ENCODE assay signal across 8 cellular contexts in genomic region chr11:65423516-65424199, GRCh38. TPM values are rescaled to one million over a fixed set of nuclear protein-coding genes. Genes with fewer than 3 reads are reported as not detected.
DNase-seq lines count a peak whose midpoint lies in the region; ATAC-seq and TF ChIP-seq lines count a peak whose summit lies in the region.

No MANE protein-coding gene starts in this region.

- H3K27ac ChIP-seq in SJCRH30: peak overlapping the region; percentile 98
- peak overlapping the region; percentile 100 for H3K27ac ChIP-seq in lower lobe of right lung
- H3K27ac ChIP-seq in testis: peak overlapping the region; percentile 94 to 96

- H3K27me3 ChIP-seq in SJCRH30 (no peaks in the 10 kb centered on the region), lower lobe of right lung (ENCODE audit: low read depth) (no peaks in the 10 kb centered on the region), testis (no peaks in the 10 kb centered on the region)

- peak; percentile 63 for TF ChIP-seq POLR2A in GM18505 (IDR thresholded peaks at IDR 0.05; ENCODE audit: borderline replicate concordance, extremely low read depth, insufficient read depth, insufficient read length)
- TF ChIP-seq POLR2A in testis (IDR thresholded peaks at IDR 0.05): no peak

- 0 to 1% methylated on average over 12 to 19 of the region's 19 CpGs for WGBS in testis, 2 donors

- peak overlapping the region; percentile 71 for H3K4me3 ChIP-seq in SJCRH30
- H3K4me3 ChIP-seq in lower lobe of right lung: peak overlapping the region; percentile 91
- H3K4me3 ChIP-seq in testis: peak overlapping the region; percentile 86 to 93

- peaks cover 26% of the 10 kb centered on the region for H3K4me1 ChIP-seq in SJCRH30
- peaks cover 43% of the 10 kb centered on the region for H3K4me1 ChIP-seq in lower lobe of right lung
- H3K4me1 ChIP-seq in testis: peaks cover 42% of the 10 kb centered on the region

- DNase-seq in SJCRH30 (no peak), cerebellum (ENCODE audit: low spot score) (peak; percentile 20), lower lobe of right lung (no peak), testis (peak; percentile 16), NCI-H2081 (lab: John Stamatoyannopoulos, UW) (no peak)

- TF ChIP-seq CTCF in lower lobe of right lung (IDR thresholded peaks at IDR 0.05): no peak
- TF ChIP-seq CTCF in testis (IDR thresholded peaks at IDR 0.05): no peak

- intact Hi-C loops in lower lobe of right lung (cut with DNase I) (no loop called here), testis (cut with DNase I; ENCODE audit: low total_unique reads) (loop anchor here (5.0 kb wide), 1 partner anchor 74 kb away; the partner anchor contains the start of gene MALAT1)

- ATAC-seq in GM18505 (IDR thresholded peaks at IDR 0.05; ENCODE audit: unreplicated experiment): no peak
- ATAC-seq in lower lobe of right lung: no peak
- no peak for ATAC-seq in GM21619 (IDR thresholded peaks at IDR 0.05; ENCODE audit: unreplicated experiment)
- ATAC-seq in GM19455 (IDR thresholded peaks at IDR 0.05; ENCODE audit: unreplicated experiment): no peak

- no peaks in the 10 kb centered on the region for H3K9me3 ChIP-seq in SJCRH30 (replicated peaks)
- H3K9me3 ChIP-seq in lower lobe of right lung: no peaks in the 10 kb centered on the region
- no peaks in the 10 kb centered on the region for H3K9me3 ChIP-seq in testis

- H3K36me3 ChIP-seq in SJCRH30 (peaks cover 20% of the 10 kb centered on the region), lower lobe of right lung (peaks cover 34% of the 10 kb centered on the region), testis (ENCODE audit: low read depth, missing control alignments) (no peaks in the 10 kb centered on the region)

RNA-seq across cellular contexts. Expression of gene NEAT1, which starts 1.1 kb away (rescaled TPM):
- total RNA-seq in SJCRH30 (2014; rRNA removed; shearing (Covaris generic)): 6.2 and 12.8 TPM in 2 replicates
- total RNA-seq in cerebellum (17.0 TPM), lower lobe of right lung (980 TPM), testis (100 to 1,000 TPM; 230 to 243 TPM)
- 189 TPM for polyA plus RNA-seq in testis (ENCODE audit: insufficient read depth, low read depth, low replicate concordance)

RNA-seq across cellular contexts. Expression of gene FRMD8, which starts 37.2 kb away (rescaled TPM):
- total RNA-seq in SJCRH30 (2014; rRNA removed; shearing (Covaris generic)): 21.0 and 22.2 TPM in 2 replicates
- total RNA-seq in cerebellum (9.2 TPM), lower lobe of right lung (22.6 TPM), testis (100 to 1,000 TPM in 1 of 2 donors, 10 to 100 TPM in 1; 92.5 to 118 TPM)
- polyA plus RNA-seq in testis (ENCODE audit: insufficient read depth, low read depth, low replicate concordance): 31.4 TPM

RNA-seq across cellular contexts. Expression of gene SLC25A45, which starts 41.2 kb away (rescaled TPM):
- 1.1 and 1.3 TPM in 2 replicates for total RNA-seq in SJCRH30 (2014; rRNA removed; shearing (Covaris generic))
- total RNA-seq in cerebellum: 0.73 TPM
- 13.0 TPM for total RNA-seq in lower lobe of right lung
- 10 to 100 TPM; 10.1 to 10.6 TPM for total RNA-seq in testis
- 8.0 TPM for polyA plus RNA-seq in testis (ENCODE audit: insufficient read depth, low read depth, low replicate concordance)

Comparison
In these comparisons a context has a peak if more than half of its experiments do, and no peak if none do; other contexts are left out.
1. DNase-seq: peak in cerebellum (single experiment) and testis (single experiment); none in SJCRH30 (0 of 2), lower lobe of right lung (single experiment) and NCI-H2081 (0 of 2).
2. RNA of gene NEAT1, which starts 1.1 kb away (total RNA-seq): 980 TPM in lower lobe of right lung (single experiment) and 230 to 243 TPM in testis; 17.0 TPM in cerebellum (single experiment) and 6.2 to 12.8 TPM in SJCRH30; every median in the first group is over 10 times any median in the second.
3. Peak in every context shown above with its lines, with median percentiles within 50 percentile points of each other: H3K27ac ChIP-seq and H3K4me3 ChIP-seq.